ENCODE assay signal across 8 cellular contexts in genomic region chr6:160520043-160520904, GRCh38.
DNase-seq lines count a peak whose midpoint lies in the region; ATAC-seq, FAIRE-seq and TF ChIP-seq lines count a peak whose summit lies in the region.

No MANE protein-coding gene starts in this region.

- intact Hi-C loops in HepG2 (cut with micrococcal nuclease; ENCODE audit: unreplicated experiment): loop anchor here (1.0 kb wide), 2 partner anchors 14 to 148 kb away; no protein-coding TSS in a partner anchor

- peak overlapping the region; percentile 23 for H3K27ac ChIP-seq in HepG2 (ENCODE audit: extremely low read length, insufficient read depth, low read length)

- peak overlapping the region; percentile 33 for H2AFZ ChIP-seq in HepG2 (ENCODE audit: low read length)

- BruUV-seq in HepG2 (replicated peaks; lab: Mats Ljungman, UMichigan): no TSS peak

- peaks cover 0 to 9% of the 10 kb centered on the region in 2 experiments; a peak in 2 of 5 replicates for H3K27me3 ChIP-seq in HepG2 (ENCODE audit: control insufficient read depth in 1 of 2, insufficient read depth in 2 of 2, low read length in 2 of 2)

- H3K4me3 ChIP-seq in HepG2 (replicated peaks in 1 of 3; ENCODE audit: insufficient read depth in 1 of 3, low read depth in 2 of 3, low read length in 3 of 3): peak overlapping the region; percentile 49 to 75 (median 50)

- no peaks in the 10 kb centered on the region for H4K20me1 ChIP-seq in HepG2 (ENCODE audit: insufficient read depth, low read length)

- POLR2A ChIA-PET in HepG2 (lab: Yijun Ruan, JAX): no interaction called here

- TF ChIP-seq POLR2A in HepG2 (IDR thresholded peaks at IDR 0.05; ENCODE audit: insufficient read depth in 1 of 2, low read depth in 2 of 2, low read length in 2 of 2): no peak

- CTCF ChIA-PET in HepG2 (lab: Yijun Ruan, JAX; ENCODE audit: low intra/inter-chr PET ratio, low total read pairs): interaction anchor here (1.1 to 2.7 kb wide), 5 partner anchors 12 to 851 kb away, joined by 3 to 28 read pairs (median 4); no protein-coding TSS in a partner anchor

- TF ChIP-seq CTCF in HepG2 (CRISPR knock-in tag; IDR thresholded peaks at IDR 0.05): peak; percentile 97

- no peaks in the 10 kb centered on the region for H3K36me3 ChIP-seq in HepG2 (replicated peaks in 1 of 2; ENCODE audit: control insufficient read depth in 1 of 2, insufficient read depth in 2 of 2, low read length in 2 of 2)

- no peak; the same call in 1 of the 2 replicates for TF ChIP-seq RAD21 in HepG2 (CRISPR knock-in tag; IDR thresholded peaks at IDR 0.05)

- WGBS in HepG2 (ENCODE audit: low lambda C conversion rate): under 1% methylated on average over 19 of the region's 73 CpGs

- TF ChIP-seq EP300 in HepG2 (IDR thresholded peaks at IDR 0.05; ENCODE audit: low read depth in 2 of 2, low read length in 2 of 2) (no peak), HepG2 (CRISPR knock-in tag; IDR thresholded peaks at IDR 0.05; ENCODE audit: borderline replicate concordance) (no peak)

- H3K9me3 ChIP-seq in HepG2 (ENCODE audit: low read length): no peaks in the 10 kb centered on the region

- in situ Hi-C loops in HepG2 (cut with HindIII; ENCODE audit: extremely low pct_ligation_motif_present, low pct_unique_long_range_greater_than_20kb): loop anchor here (25.0 kb wide), 1 partner anchor 142 kb away; the partner anchor contains the start of gene LPA

- peak overlapping the region; percentile 47; the same call in 1 of the 2 replicates for H3K9ac ChIP-seq in HepG2 (ENCODE audit: insufficient read depth, low read depth, low read length)

- no peak for FAIRE-seq in HepG2 (lab: Jason Lieb, UNC)

- no peaks in the 10 kb centered on the region for H3K79me2 ChIP-seq in HepG2 (ENCODE audit: insufficient read depth, low read length)

- peak overlapping the region; percentile 97 for H3K4me2 ChIP-seq in HepG2 (ENCODE audit: low read depth, low read length)

- peak; percentile 73 for DNase-seq in NK-92 treated with Interleukin-12 subunit alpha and Interleukin-12 subunit beta, amount 100 ng/mL, for 24 hours (lab: John Stamatoyannopoulos, UW)
- no peak for DNase-seq in NK-92 (lab: John Stamatoyannopoulos, UW; ENCODE audit: unreplicated experiment)
- peak; percentile 50 for DNase-seq in NCI-H2171 (lab: John Stamatoyannopoulos, UW)
- peak; percentile 56 for DNase-seq in activated CD4-positive, alpha-beta T cell treated with anti-CD3 and anti-CD28 coated beads, Interleukin-2, amount 50 U/mL, for 1 hour
- peak; percentile 63 for DNase-seq in dedifferentiated amniotic fluid mesenchymal stem cell (ENCODE audit: extremely low spot score)
- DNase-seq in HepG2 (ENCODE audit: low spot score): peak; percentile 50
- DNase-seq in stimulated activated CD4-positive, alpha-beta T cell treated with anti-CD3 and anti-CD28 coated beads, Interleukin-2, amount 100 ng/mL, for 48 hours: peak; percentile 75 to 76

- peaks cover 6% of the 10 kb centered on the region for H3K4me1 ChIP-seq in HepG2 (ENCODE audit: insufficient read depth, low read length)

- ATAC-seq in HG02885 (IDR thresholded peaks at IDR 0.05; ENCODE audit: poor library complexity, unreplicated experiment) (peak; percentile 82), HepG2 (peak; percentile 92)

TF ChIP-seq in HepG2, 621 proteins besides CTCF, POLR2A, EP300 and RAD21 (continues in another document):
- TF ChIP-seq ISL2 (CRISPR knock-in tag; IDR thresholded peaks at IDR 0.05): no peak; the same call in 1 of the 2 replicates
- TF ChIP-seq MNT (IDR thresholded peaks at IDR 0.05): no peak
- TF ChIP-seq ZSCAN21 (CRISPR knock-in tag; IDR thresholded peaks at IDR 0.05; ENCODE audit: borderline replicate concordance): no peak
- no peak for TF ChIP-seq ZNF326 (CRISPR knock-in tag; IDR thresholded peaks at IDR 0.05; ENCODE audit: borderline replicate concordance)
- TF ChIP-seq, protein P1, sequence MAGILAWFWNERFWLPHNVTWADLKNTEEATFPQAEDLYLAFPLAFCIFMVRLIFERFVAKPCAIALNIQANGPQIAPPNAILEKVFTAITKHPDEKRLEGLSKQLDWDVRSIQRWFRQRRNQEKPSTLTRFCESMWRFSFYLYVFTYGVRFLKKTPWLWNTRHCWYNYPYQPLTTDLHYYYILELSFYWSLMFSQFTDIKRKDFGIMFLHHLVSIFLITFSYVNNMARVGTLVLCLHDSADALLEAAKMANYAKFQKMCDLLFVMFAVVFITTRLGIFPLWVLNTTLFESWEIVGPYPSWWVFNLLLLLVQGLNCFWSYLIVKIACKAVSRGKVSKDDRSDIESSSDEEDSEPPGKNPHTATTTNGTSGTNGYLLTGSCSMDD (CRISPR knock-in tag; IDR thresholded peaks at IDR 0.05): no peak
- no peak; the same call in 1 of the 2 replicates for TF ChIP-seq SMYD3 (CRISPR knock-in tag; IDR thresholded peaks at IDR 0.05)
- peak; percentile 65; the same call in 1 of the 2 replicates for TF ChIP-seq NKX3-1 (CRISPR knock-in tag; IDR thresholded peaks at IDR 0.05)
- peak; percentile 75; the same call in 1 of the 2 replicates for TF ChIP-seq KDM5B (CRISPR knock-in tag; IDR thresholded peaks at IDR 0.05; ENCODE audit: borderline replicate concordance)
- TF ChIP-seq NFYB (CRISPR knock-in tag; IDR thresholded peaks at IDR 0.05): no peak
- TF ChIP-seq CCDC6 (CRISPR knock-in tag; IDR thresholded peaks at IDR 0.05): peak; percentile 48; the same call in 1 of the 2 replicates
- TF ChIP-seq SKI (IDR thresholded peaks at IDR 0.05; ENCODE audit: partially characterized antibody): no peak
- no peak for TF ChIP-seq AKAP8 (CRISPR knock-in tag; IDR thresholded peaks at IDR 0.05)
- TF ChIP-seq AFF4 (CRISPR knock-in tag; IDR thresholded peaks at IDR 0.05): no peak
- TF ChIP-seq ZNF431 (CRISPR knock-in tag; IDR thresholded peaks at IDR 0.05; ENCODE audit: borderline replicate concordance, low read depth): no peak
- TF ChIP-seq REST (IDR thresholded peaks at IDR 0.05; ENCODE audit: borderline replicate concordance in 1 of 2, low read depth in 1 of 2, low read length in 2 of 2): no peak
